ENCODE assay signal across 17 cellular contexts in genomic region chr3:133973249-133973980, GRCh38. TPM values are rescaled to one million over a fixed set of nuclear protein-coding genes. Genes with fewer than 3 reads are reported as not detected.
"Had no signal": no experiment of that assay in that cellular context is flagged by ENCODE, and none has a peak within 500 bp of the region (broad histone marks: within the 10 kb centered on the region; RNA-seq: fewer than 3 reads in every experiment).

No MANE protein-coding gene starts in this region.

- H3K27ac ChIP-seq: hepatocyte, ovary, skin epidermis, thyroid gland, WERI-Rb-1 had no signal

- H3K4me3 ChIP-seq: hepatocyte, ovary, skin epidermis, thyroid gland had no signal

- H3K27me3 ChIP-seq: hepatocyte, ovary, thyroid gland had no signal

- H3K4me2 ChIP-seq: hepatocyte had no signal

- H2AFZ ChIP-seq: hepatocyte had no signal

- H3K79me2 ChIP-seq: hepatocyte had no signal

- H3K4me1 ChIP-seq: thyroid gland had no signal

- H3K9me3 ChIP-seq: ovary, thyroid gland had no signal

- H3K36me3 ChIP-seq: ovary, WERI-Rb-1 had no signal

- DNase-seq: activated CD4-positive, alpha-beta T cell treated with anti-CD3 and anti-CD28 coated beads for 36 hours; activated CD8-positive, alpha-beta memory T cell treated with anti-CD3 and anti-CD28 coated beads, Interleukin-2, amount 50 U/mL, for 4 hours; activated CD8-positive, alpha-beta T cell treated with anti-CD3 and anti-CD28 coated beads for 36 hours; activated gamma-delta T cell treated with Interleukin-2 at 50 U/mL for 16 hours; activated naive CD8-positive, alpha-beta T cell treated with anti-CD3 and anti-CD28 coated beads, Interleukin-2, amount 10 ng/mL, durations not matched to agents 7 days and 5 days; activated T-cell treated with anti-CD3 and anti-CD28 coated beads, Interleukin-2, amount 50 U/mL, for 72 hours; anterior cingulate cortex; effector CD4-positive, alpha-beta T cell; kidney; left ventricle myocardium superior; ovary; T-helper 9 cell; thyroid gland; WERI-Rb-1 had no signal

RNA-seq across cellular contexts. Expression of gene SLCO2A1, which starts 56.3 kb away (rescaled TPM):
- total RNA-seq: activated CD4-positive, alpha-beta T cell treated with anti-CD3 and anti-CD28 coated beads for 36 hours; activated CD8-positive, alpha-beta T cell treated with anti-CD3 and anti-CD28 coated beads for 36 hours; activated naive CD8-positive, alpha-beta T cell treated with anti-CD3 and anti-CD28 coated beads, Interleukin-2, amount 10 ng/mL, durations not matched to agents 7 days and 5 days; bronchial epithelial cell had no signal
